Comparison of ENCODE assay signal across 22 cellular contexts in the genomic region with DNA sequence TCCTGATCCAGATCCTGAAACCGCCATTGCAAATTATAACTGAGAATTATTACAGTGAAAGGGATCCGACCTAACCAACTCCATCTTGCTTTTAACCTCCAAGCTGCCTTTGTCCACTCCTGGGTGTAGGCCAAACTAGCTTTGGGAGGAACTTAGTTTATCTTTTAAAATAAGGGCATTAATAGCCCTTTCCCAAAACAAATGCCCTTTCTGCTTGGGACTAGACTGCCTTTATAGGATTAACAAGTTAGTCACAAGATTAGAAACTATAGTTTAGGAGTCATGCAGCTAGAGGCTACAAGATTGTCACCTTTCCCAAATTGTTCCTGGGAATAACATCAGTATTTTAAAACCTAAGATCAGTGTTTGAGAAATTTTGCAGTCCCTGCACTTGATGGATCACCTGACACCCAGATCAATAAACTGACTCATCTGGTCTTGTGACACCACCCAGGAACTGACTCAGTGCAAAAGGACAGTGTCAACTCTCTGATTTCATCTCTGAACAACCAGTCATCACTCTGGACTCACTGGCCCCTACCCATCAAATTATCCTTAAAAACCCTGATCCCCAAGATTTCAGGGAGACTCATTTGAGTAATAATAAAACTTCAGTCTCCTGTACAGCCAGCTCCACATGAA. TPM values are rescaled to one million over a fixed set of nuclear protein-coding genes. Genes with fewer than 3 reads are reported as not detected.
A peak's percentile ranks its signal among the peaks of the same experiment; 100 is the strongest.
DNase-seq lines count a peak whose midpoint lies in the region; ATAC-seq and TF ChIP-seq lines count a peak whose summit lies in the region.
"Had no signal": no experiment of that assay in that cellular context is flagged by ENCODE, and none has a peak within 500 bp of the region (broad histone marks: within the 10 kb centered on the region; RNA-seq: fewer than 3 reads in every experiment).

No MANE protein-coding gene starts in this region.

- H3K9ac ChIP-seq in PC-3 (ENCODE audit: low read length): no peak overlapping the region

- H3K9me3 Mint-ChIP-seq in stimulated activated memory B cell treated with anti-CD40 and anti-IgM and Interleukin-4, amounts not matched to agents 10 μg/mL and 1 μg/mL and 100 μg/mL, for 72 hours: peaks cover 14% of the 10 kb centered on the region

- no peaks in the 10 kb centered on the region for H3F3A ChIP-seq in PC-3 (ENCODE audit: low read length, unreplicated experiment)

- no peak overlapping the region for H3K4me3 Mint-ChIP-seq in stimulated activated memory B cell treated with anti-CD40 and anti-IgM and Interleukin-4, amounts not matched to agents 10 μg/mL and 1 μg/mL and 100 μg/mL, for 72 hours
- H3K4me3 Mint-ChIP-seq: endodermal cell; stimulated activated naive B cell treated with anti-CD40 and anti-IgM and Interleukin-4, amounts not matched to agents 10 μg/mL and 1 μg/mL and 100 μg/mL, for 72 hours; T-helper 2 cell treated with Interferon-gamma antibody and Interleukin-4, amounts not matched to agents 5 μg/mL and 100 μg/mL, for 36 hours had no signal

- no peaks in the 10 kb centered on the region for H3K9me2 ChIP-seq in PC-3 (replicated peaks; ENCODE audit: low read length)

- H3K27me3 Mint-ChIP-seq in stimulated activated memory B cell treated with anti-CD40 and anti-IgM and Interleukin-4, amounts not matched to agents 10 μg/mL and 1 μg/mL and 100 μg/mL, for 72 hours: no peaks in the 10 kb centered on the region

- peaks cover 9% of the 10 kb centered on the region for H3K36me3 Mint-ChIP-seq in stimulated activated memory B cell treated with anti-CD40 and anti-IgM and Interleukin-4, amounts not matched to agents 10 μg/mL and 1 μg/mL and 100 μg/mL, for 72 hours

- peak; percentile 51 for DNase-seq in ELR (ENCODE audit: low read depth)
- peak; percentile 53 for DNase-seq in PC-3
- DNase-seq in fibroblast of gingiva (ENCODE audit: low read depth): peak; percentile 6
- DNase-seq in stromal cell of bone marrow (ENCODE audit: low read depth): peak; percentile 14
- DNase-seq in D341Med (ENCODE audit: low spot score): no peak
- DNase-seq: activated naive CD4-positive, alpha-beta T cell treated with anti-CD3 and anti-CD28 coated beads, Interleukin-2, amount 50 U/mL, for 16 hours; DMS 273 treated with DMSO at 0.1 percent for 48 hours; endodermal cell; glutamatergic neuron; Kasumi-1; kidney glomerular epithelial cell; NCI-H187 treated with DMSO at 0.1 percent for 48 hours; NCI-H345; NCI-H748 treated with DMSO at 0.1 percent for 48 hours; nucleus accumbens; stimulated activated naive B cell treated with anti-CD40 and anti-IgM and Interleukin-4, amounts not matched to agents 10 μg/mL and 1 μg/mL and 100 μg/mL, for 72 hours had no signal

- H3K4me3 ChIP-seq in PC-3 (ENCODE audit: low read length): peak overlapping the region; percentile 21; the same call in 1 of the 2 replicates
- H3K4me3 ChIP-seq: smooth muscle cell had no signal

- intact Hi-C loops in PC-3 (cut with micrococcal nuclease): no loop called here

- peaks cover 14% of the 10 kb centered on the region; the same call in 1 of the 2 replicates for H3K36me3 ChIP-seq in PC-3 (ENCODE audit: low read depth, low read length)

- H2AFZ ChIP-seq in PC-3 (ENCODE audit: low read length): no peak overlapping the region

- CTCF ChIA-PET in PC-3 (lab: Charles Lee): interaction anchor here (0.5 kb wide), 1 partner anchor 677 kb away, joined by 6 read pairs; no protein-coding TSS in a partner anchor

- ATAC-seq in PC-3 (peak; percentile 32), HG02973 (IDR thresholded peaks at IDR 0.05; ENCODE audit: unreplicated experiment) (no peak)
- no peak for ATAC-seq in stimulated activated memory B cell treated with anti-CD40 and anti-IgM and Interleukin-4, amounts not matched to agents 10 μg/mL and 1 μg/mL and 100 μg/mL, for 72 hours
- ATAC-seq: SK-N-SH treated with all-trans-retinoic acid at 6 μM for 48 hours; stimulated activated naive B cell treated with anti-CD40 and anti-IgM and Interleukin-4, amounts not matched to agents 10 μg/mL and 1 μg/mL and 100 μg/mL, for 72 hours had no signal

- TF ChIP-seq CTCF in PC-3 (conservative IDR thresholded peaks at IDR 0.05; ENCODE audit: low read depth, low read length): no peak

- no peaks in the 10 kb centered on the region for H4K20me1 ChIP-seq in PC-3 (ENCODE audit: low read length)

- peaks cover 7% of the 10 kb centered on the region for H3K4me1 Mint-ChIP-seq in stimulated activated memory B cell treated with anti-CD40 and anti-IgM and Interleukin-4, amounts not matched to agents 10 μg/mL and 1 μg/mL and 100 μg/mL, for 72 hours

- peaks cover 9% of the 10 kb centered on the region for H3K79me2 ChIP-seq in PC-3 (ENCODE audit: low read length)

- BruUV-seq in PC-3 (replicated peaks; lab: Mats Ljungman, UMichigan): no TSS peak

- peaks cover 64% of the 10 kb centered on the region for H3K9me3 ChIP-seq in PC-3 (ENCODE audit: low read length)

- peak overlapping the region; percentile 29; the same call in 1 of the 2 replicates for H3K27ac ChIP-seq in PC-3 (ENCODE audit: low read length)
- H3K27ac ChIP-seq: VCaP had no signal

- POLR2A ChIA-PET in PC-3 (lab: Charles Lee; ENCODE audit: unreplicated experiment): no interaction called here

- no peaks in the 10 kb centered on the region for H3K27me3 ChIP-seq in PC-3 (ENCODE audit: low read length)

- H3K4me1 ChIP-seq in PC-3 (ENCODE audit: insufficient read depth, low read length): no peaks in the 10 kb centered on the region

- H3K4me2 ChIP-seq in PC-3 (ENCODE audit: low read length): no peak overlapping the region
- H3K4me2 ChIP-seq: smooth muscle cell had no signal

- H3K27ac Mint-ChIP-seq in stimulated activated memory B cell treated with anti-CD40 and anti-IgM and Interleukin-4, amounts not matched to agents 10 μg/mL and 1 μg/mL and 100 μg/mL, for 72 hours: no peak overlapping the region
- H3K27ac Mint-ChIP-seq: endodermal cell; stimulated activated naive B cell treated with anti-CD40 and anti-IgM and Interleukin-4, amounts not matched to agents 10 μg/mL and 1 μg/mL and 100 μg/mL, for 72 hours; T-helper 2 cell treated with Interferon-gamma antibody and Interleukin-4, amounts not matched to agents 5 μg/mL and 100 μg/mL, for 36 hours had no signal

RNA-seq across cellular contexts. Expression of gene ZNF841, which starts 4.1 kb away (rescaled TPM):
- 11.6 and 15.0 TPM in 2 replicates for total RNA-seq in PC-3 (2014; rRNA removed)

RNA-seq across cellular contexts. Expression of gene ZNF616, which starts 40.1 kb away (rescaled TPM):
- total RNA-seq in PC-3 (2014; rRNA removed): 3.7 and 3.9 TPM in 2 replicates

RNA-seq across cellular contexts. Expression of gene ZNF432, which starts 51.0 kb away (rescaled TPM):
- total RNA-seq in PC-3 (2014; rRNA removed): 4.4 and 6.4 TPM in 2 replicates
